In genomic region chr1:3785458-3786157, GRCh38 we compare ENCODE assay signal across 13 cellular contexts. TPM values are rescaled to one million over a fixed set of nuclear protein-coding genes. Genes with fewer than 3 reads are reported as not detected.
DNase-seq lines count a peak whose midpoint lies in the region; ATAC-seq, FAIRE-seq and TF ChIP-seq lines count a peak whose summit lies in the region.
"Had no signal": no experiment of that assay in that cellular context is flagged by ENCODE, and none has a peak within 500 bp of the region (broad histone marks: within the 10 kb centered on the region; RNA-seq: fewer than 3 reads in every experiment).

No MANE protein-coding gene starts in this region.

- no peak overlapping the region for H3K18ac ChIP-seq in neuronal stem cell (ENCODE audit: low read length)

- POLR2A ChIA-PET in endothelial cell of umbilical vein (lab: Charles Lee) = no interaction called here

- H3K4me2 ChIP-seq in endothelial cell of umbilical vein (ENCODE audit: insufficient read depth, low read length) = no peak overlapping the region
- no peak overlapping the region for H3K4me2 ChIP-seq in neuronal stem cell (ENCODE audit: insufficient read depth, low read length, poor library complexity, severe bottlenecking)

- H3K4me3 Mint-ChIP-seq in activated T-cell treated with anti-CD3 and anti-CD28 coated beads, Interleukin-2, amount 50 U/mL, for 24 hours = no peak overlapping the region

- no peak overlapping the region for H2BK5ac ChIP-seq in neuronal stem cell (ENCODE audit: low read length)

- peaks cover 19% of the 10 kb centered on the region for H3K79me1 ChIP-seq in neuronal stem cell (ENCODE audit: low read depth, low read length)

- BruUV-seq in endothelial cell of umbilical vein (replicated peaks; lab: Mats Ljungman, UMichigan) = no TSS peak

- no peaks in the 10 kb centered on the region for H3K4me1 ChIP-seq in endothelial cell of umbilical vein (ENCODE audit: control insufficient read depth, extremely low read depth, insufficient read depth, low read length)
- H3K4me1 ChIP-seq in neuronal stem cell (ENCODE audit: control insufficient read depth in 2 of 2, insufficient read depth in 1 of 2, low read depth in 1 of 2, low read length in 2 of 2) = no peaks in the 10 kb centered on the region

- peaks cover 84% of the 10 kb centered on the region for H3K36me3 Mint-ChIP-seq in activated T-cell treated with anti-CD3 and anti-CD28 coated beads, Interleukin-2, amount 50 U/mL, for 24 hours (ENCODE audit: low read depth)

- H3K4me1 Mint-ChIP-seq in activated T-cell treated with anti-CD3 and anti-CD28 coated beads, Interleukin-2, amount 50 U/mL, for 24 hours (ENCODE audit: low read depth) = peaks cover 14% of the 10 kb centered on the region

- CTCF ChIA-PET in endothelial cell of umbilical vein (lab: Charles Lee) = interaction anchor here (0.9 kb wide), 1 partner anchor 12 kb away, joined by 3 read pairs; no protein-coding TSS in a partner anchor

- no peak overlapping the region for H4K91ac ChIP-seq in neuronal stem cell (ENCODE audit: low read depth, low read length, poor library complexity)

- H3K9me3 Mint-ChIP-seq in activated T-cell treated with anti-CD3 and anti-CD28 coated beads, Interleukin-2, amount 50 U/mL, for 24 hours = no peaks in the 10 kb centered on the region

- no peak overlapping the region for H3K14ac ChIP-seq in neuronal stem cell (ENCODE audit: low read length)

- no peak overlapping the region for H2AFZ ChIP-seq in endothelial cell of umbilical vein (ENCODE audit: low read depth, low read length)
- no peak overlapping the region for H2AFZ ChIP-seq in neuronal stem cell (ENCODE audit: low read length)

- H3K4me3 ChIP-seq in endothelial cell of umbilical vein (replicated peaks in 1 of 3; ENCODE audit: insufficient read depth in 1 of 3, low read depth in 1 of 3, low read length in 3 of 3) (no peak overlapping the region), retinal pigment epithelial cell (ENCODE audit: low read length) (no peak overlapping the region), neuronal stem cell (ENCODE audit: low read length in 2 of 2) (no peak overlapping the region)
- H3K4me3 ChIP-seq: ovary, SK-N-MC had no signal

- H2AK5ac ChIP-seq in neuronal stem cell (ENCODE audit: low read depth, low read length) = no peak overlapping the region

- no peak for ATAC-seq in GM21576 (IDR thresholded peaks at IDR 0.05; ENCODE audit: unreplicated experiment)

- H3K4ac ChIP-seq in neuronal stem cell (ENCODE audit: low read length) = no peak overlapping the region

- H3K9ac ChIP-seq in endothelial cell of umbilical vein (replicated peaks; ENCODE audit: extremely low read depth, insufficient read depth, low read length) = no peak overlapping the region
- H3K9ac ChIP-seq in neuronal stem cell (ENCODE audit: low read depth, low read length, poor library complexity) = no peak overlapping the region

- H2BK120ac ChIP-seq in neuronal stem cell (ENCODE audit: low read depth, low read length) = no peak overlapping the region

- TF ChIP-seq CTCF in endothelial cell of umbilical vein (IDR thresholded peaks at IDR 0.05; ENCODE audit: extremely low read depth in 1 of 2, insufficient read depth in 1 of 2, low read depth in 1 of 2, low read length in 2 of 2) (peak; percentile 21 to 31), retinal pigment epithelial cell (conservative IDR thresholded peaks at IDR 0.05; ENCODE audit: low read depth, low read length) (peak; percentile 55)

- FAIRE-seq in endothelial cell of umbilical vein (lab: Jason Lieb, UNC) (no peak), RCC 7860 (lab: Jason Lieb, UNC) (no peak)
- FAIRE-seq: frontal cortex had no signal

- no peaks in the 10 kb centered on the region for H3K27me3 Mint-ChIP-seq in activated T-cell treated with anti-CD3 and anti-CD28 coated beads, Interleukin-2, amount 50 U/mL, for 24 hours

- no peaks in the 10 kb centered on the region for H3K9me3 ChIP-seq in endothelial cell of umbilical vein (replicated peaks; ENCODE audit: control insufficient read depth, insufficient read depth, low read length)
- H3K9me3 ChIP-seq in neuronal stem cell (replicated peaks in 1 of 2; ENCODE audit: control insufficient read depth in 2 of 2, insufficient read depth in 1 of 2, low read depth in 1 of 2, low read length in 2 of 2) = peaks cover 0 to 2% of the 10 kb centered on the region in 2 donors
- H3K9me3 ChIP-seq: ovary had no signal

- no peaks in the 10 kb centered on the region for H3K9me1 ChIP-seq in endothelial cell of umbilical vein (replicated peaks; ENCODE audit: control insufficient read depth, extremely low read depth, insufficient read depth, low read length)

- TF ChIP-seq POLR2A in endothelial cell of umbilical vein (IDR thresholded peaks at IDR 0.05; ENCODE audit: low read depth, low read length) = no peak

- H3K23ac ChIP-seq in neuronal stem cell (ENCODE audit: low read depth, low read length, poor library complexity) = no peak overlapping the region

- H3K36me3 ChIP-seq in endothelial cell of umbilical vein (ENCODE audit: control insufficient read depth in 2 of 2, extremely low read depth in 1 of 2, insufficient read depth in 2 of 2, low read length in 2 of 2) (peaks cover 0 to 40% of the 10 kb centered on the region in 2 experiments), neuronal stem cell (replicated peaks in 1 of 2; ENCODE audit: control insufficient read depth in 2 of 2, insufficient read depth in 2 of 2, low read length in 2 of 2) (peaks cover 39 to 89% of the 10 kb centered on the region in 2 donors)
- H3K36me3 ChIP-seq: ovary had no signal

- H2BK12ac ChIP-seq in neuronal stem cell (ENCODE audit: low read length) = no peak overlapping the region

- H2BK15ac ChIP-seq in neuronal stem cell (ENCODE audit: low read length) = no peak overlapping the region

- dilution Hi-C loops in endothelial cell of umbilical vein (cut with MboI; ENCODE audit: extremely low pct_ligation_motif_present, low sequenced_read_pairs) = no loop called here

- DNase-seq in activated T-cell treated with anti-CD3 and anti-CD28 coated beads, Interleukin-2, amount 50 U/mL, for 24 hours = no peak
- no peak for DNase-seq in activated T-cell treated with anti-CD3 and anti-CD28 coated beads, Interleukin-2, amount 50 U/mL, for 1 hour
- peak; percentile 58 for DNase-seq in OCI-M1 (lab: John Stamatoyannopoulos, UW)
- no peak for DNase-seq in endothelial cell of umbilical vein (ENCODE audit: low read depth, low spot score)
- DNase-seq in retinal pigment epithelial cell (ENCODE audit: low read depth) = no peak
- no peak for DNase-seq in RCC 7860 (ENCODE audit: low spot score)
- no peak for DNase-seq in neuronal stem cell (ENCODE audit: low spot score)
- DNase-seq: C1 segment of cervical spinal cord, NCI-H1092 had no signal

- no peak overlapping the region for H4K8ac ChIP-seq in neuronal stem cell (ENCODE audit: low read depth, low read length)

- intact Hi-C loops in endothelial cell of umbilical vein (cut with micrococcal nuclease) = no loop called here

- no peaks in the 10 kb centered on the region for H4K20me1 ChIP-seq in endothelial cell of umbilical vein (replicated peaks; ENCODE audit: control insufficient read depth, extremely low read depth, insufficient read depth, low read length)

- H3K27ac ChIP-seq in endothelial cell of umbilical vein (ENCODE audit: insufficient read depth, low read depth, low read length) = no peak overlapping the region
- H3K27ac ChIP-seq in neuronal stem cell (replicated peaks; ENCODE audit: low read length) = no peak overlapping the region
- H3K27ac ChIP-seq: ovary, SK-N-MC had no signal

- no CpG with 5 or more reads among the region's 14 CpGs for WGBS in neuronal stem cell (ENCODE audit: extremely low coverage in 2 of 2, insufficient read length in 2 of 2, insufficient replicate concordance in 1 of 2), 2 donors

- H3K79me2 ChIP-seq in endothelial cell of umbilical vein (ENCODE audit: control insufficient read depth, insufficient read depth, low read length) = peaks cover 8% of the 10 kb centered on the region

- peak overlapping the region; percentile 22 for H3K27ac Mint-ChIP-seq in activated T-cell treated with anti-CD3 and anti-CD28 coated beads, Interleukin-2, amount 50 U/mL, for 24 hours

- no peaks in the 10 kb centered on the region for H3K27me3 ChIP-seq in endothelial cell of umbilical vein (ENCODE audit: control insufficient read depth in 2 of 2, insufficient read depth in 2 of 2, low read length in 2 of 2)
- no peaks in the 10 kb centered on the region for H3K27me3 ChIP-seq in neuronal stem cell (ENCODE audit: control insufficient read depth in 3 of 3, insufficient read depth in 3 of 3, low read depth in 1 of 3, low read length in 3 of 3)
- H3K27me3 ChIP-seq: ovary had no signal

RNA-seq across cellular contexts. Expression of gene LRRC47, which starts 10.7 kb away (rescaled TPM):
- total RNA-seq in endothelial cell of umbilical vein = 41.2 and 42.5 TPM in 2 replicates
- 22.1 and 23.7 TPM in 2 replicates for polyA plus RNA-seq in endothelial cell of umbilical vein
- polyA plus RNA-seq in endothelial cell of umbilical vein (2011; cell fraction: cytosol; rRNA removed) = 17.2 and 20.3 TPM in 2 replicates
- polyA plus RNA-seq in endothelial cell of umbilical vein (2011; cell fraction: nucleus; rRNA removed) = 39.0 and 46.8 TPM in 2 replicates
- polyA plus RNA-seq in endothelial cell of umbilical vein (2012) = 27.9 and 28.4 TPM in 2 replicates
- polyA minus RNA-seq in endothelial cell of umbilical vein = 10.1 and 13.6 TPM in 2 replicates
- polyA minus RNA-seq in endothelial cell of umbilical vein (2011; cell fraction: cytosol; rRNA and poly(A)+ RNA removed) = 14.7 TPM
- polyA minus RNA-seq in endothelial cell of umbilical vein (2011; cell fraction: nucleus; rRNA and poly(A)+ RNA removed) = 8.2 and 10.5 TPM in 2 replicates
- polyA plus RNA-seq in neuronal stem cell (2013, experiment 1 of 2) = 19.7 TPM
- 18.6 TPM for polyA plus RNA-seq in neuronal stem cell (2013, experiment 2 of 2)

RNA-seq across cellular contexts. Expression of gene SMIM1, which starts 13.1 kb away (rescaled TPM):
- 1.2 and 2.9 TPM in 2 replicates for total RNA-seq in endothelial cell of umbilical vein
- polyA plus RNA-seq in endothelial cell of umbilical vein = 1.4 and 5.1 TPM in 2 replicates
- 0.80 and 2.6 TPM in 2 replicates for polyA plus RNA-seq in endothelial cell of umbilical vein (2011; cell fraction: cytosol; rRNA removed)
- not detected in 2 replicates for polyA plus RNA-seq in endothelial cell of umbilical vein (2011; cell fraction: nucleus; rRNA removed)
- 0.56 and 1.1 TPM in 2 replicates for polyA plus RNA-seq in endothelial cell of umbilical vein (2012)
- polyA minus RNA-seq in endothelial cell of umbilical vein = 1.2 and 2.3 TPM in 2 replicates
- not detected for polyA minus RNA-seq in endothelial cell of umbilical vein (2011; cell fraction: cytosol; rRNA and poly(A)+ RNA removed)
- polyA minus RNA-seq in endothelial cell of umbilical vein (2011; cell fraction: nucleus; rRNA and poly(A)+ RNA removed) = 1.9 TPM in 1 of 2 replicates, not detected in the other
- 5.8 TPM for polyA plus RNA-seq in neuronal stem cell (2013, experiment 1 of 2)
- polyA plus RNA-seq in neuronal stem cell (2013, experiment 2 of 2) = 5.6 TPM
- total RNA-seq: frontal cortex had no signal

RNA-seq across cellular contexts. Expression of gene CCDC27, which starts 33.4 kb away (rescaled TPM):
- not detected in 2 replicates for total RNA-seq in endothelial cell of umbilical vein
- not detected in 2 replicates for polyA plus RNA-seq in endothelial cell of umbilical vein
- not detected in 2 replicates for polyA plus RNA-seq in endothelial cell of umbilical vein (2011; cell fraction: cytosol; rRNA removed)
- polyA plus RNA-seq in endothelial cell of umbilical vein (2011; cell fraction: nucleus; rRNA removed) = not detected in 2 replicates
- not detected in 2 replicates for polyA plus RNA-seq in endothelial cell of umbilical vein (2012)
- not detected in 2 replicates for polyA minus RNA-seq in endothelial cell of umbilical vein
- not detected for polyA minus RNA-seq in endothelial cell of umbilical vein (2011; cell fraction: cytosol; rRNA and poly(A)+ RNA removed)
- not detected in 2 replicates for polyA minus RNA-seq in endothelial cell of umbilical vein (2011; cell fraction: nucleus; rRNA and poly(A)+ RNA removed)
- not detected for polyA plus RNA-seq in neuronal stem cell (2013, experiment 1 of 2)
- polyA plus RNA-seq in neuronal stem cell (2013, experiment 2 of 2) = not detected
- total RNA-seq: frontal cortex, ovary had no signal
